Comparison of ENCODE assay signal across 16 cellular contexts in genomic region chr18:58394607-58395425, GRCh38.
DNase-seq lines count a peak whose midpoint lies in the region; ATAC-seq and TF ChIP-seq lines count a peak whose summit lies in the region.
"Had no signal": no experiment of that assay in that cellular context is flagged by ENCODE, and none has a peak within 500 bp of the region (broad histone marks: within the 10 kb centered on the region; RNA-seq: fewer than 3 reads in every experiment).

No MANE protein-coding gene starts in this region.

- no peaks in the 10 kb centered on the region for H3K79me1 ChIP-seq in IMR-90 (ENCODE audit: low read depth in 1 of 2, low read length in 2 of 2)

- no peak overlapping the region for H3K4me2 ChIP-seq in IMR-90 (ENCODE audit: low read depth, low read length)
- no peak overlapping the region for H3K4me2 ChIP-seq in mammary epithelial cell (ENCODE audit: insufficient read depth, low read depth, low read length)
- H3K4me2 ChIP-seq in smooth muscle cell: no peak overlapping the region

- H3K27me3 ChIP-seq in IMR-90 (ENCODE audit: control insufficient read depth, insufficient read depth, low read length): no peaks in the 10 kb centered on the region
- no peaks in the 10 kb centered on the region for H3K27me3 ChIP-seq in mammary epithelial cell (ENCODE audit: insufficient read depth, low read length)
- H3K27me3 ChIP-seq in smooth muscle cell (ENCODE audit: low read depth): no peaks in the 10 kb centered on the region
- H3K27me3 ChIP-seq: ascending aorta had no signal

- POLR2A ChIA-PET in IMR-90 (lab: Charles Lee; ENCODE audit: unreplicated experiment): no interaction called here

- TF ChIP-seq POLR2A in IMR-90 (IDR thresholded peaks at IDR 0.05; ENCODE audit: low read depth, low read length): no peak

- no TSS peak for BruUV-seq in IMR-90 (replicated peaks; lab: Mats Ljungman, UMichigan)
- BruUV-seq in mammary epithelial cell (replicated peaks; lab: Mats Ljungman, UMichigan): no TSS peak

- 0 out of 2 replicates have a peak overlapping the region, but pooled peaks have one; percentile 14 for H3K14ac ChIP-seq in IMR-90 (replicated peaks; ENCODE audit: low read depth, low read length)

- WGBS in IMR-90 (ENCODE audit: extremely low coverage in 2 of 2, insufficient read length in 1 of 2), 2 experiments: 80% methylated on average over 2 of the region's 12 CpGs; no CpG with 5 or more reads in 1 of the 2 experiments
- WGBS in mammary epithelial cell (ENCODE audit: low coverage, missing lambda C conversion rate): 70% methylated on average over 9 of the region's 12 CpGs
- 89% methylated on average over 12 of the region's 12 CpGs for WGBS in smooth muscle cell (ENCODE audit: low lambda C conversion rate)

- ATAC-seq in IMR-90 (ENCODE audit: low read depth) (no peak), HG02840 (IDR thresholded peaks at IDR 0.05; ENCODE audit: low FRiP score, unreplicated experiment) (no peak), HG03439 (IDR thresholded peaks at IDR 0.05; ENCODE audit: unreplicated experiment) (no peak)
- ATAC-seq: Right ventricle myocardium inferior had no signal

- H3K36me3 ChIP-seq in IMR-90 (ENCODE audit: control insufficient read depth, insufficient read depth, low read length) (peaks cover 4% of the 10 kb centered on the region; the same call in 1 of the 2 replicates), mammary epithelial cell (ENCODE audit: insufficient read depth, low read length) (peaks cover 50% of the 10 kb centered on the region), smooth muscle cell (ENCODE audit: low read depth) (no peaks in the 10 kb centered on the region)
- H3K36me3 ChIP-seq: ascending aorta had no signal

- peaks cover 3% of the 10 kb centered on the region for H3K79me2 ChIP-seq in mammary epithelial cell (ENCODE audit: insufficient read depth, low read length)
- H3K79me2 ChIP-seq in smooth muscle cell (ENCODE audit: low read depth): no peaks in the 10 kb centered on the region

- H3K23ac ChIP-seq in IMR-90 (ENCODE audit: low read depth, low read length): no peak overlapping the region

- no peak overlapping the region for H3K56ac ChIP-seq in IMR-90 (ENCODE audit: extremely low read depth, insufficient read depth, low read length)

- H4K20me1 ChIP-seq in IMR-90 (ENCODE audit: insufficient read depth, low read length) (no peaks in the 10 kb centered on the region), mammary epithelial cell (ENCODE audit: insufficient read depth, low read length) (no peaks in the 10 kb centered on the region), smooth muscle cell (ENCODE audit: low read depth) (no peaks in the 10 kb centered on the region)

- no peak overlapping the region for H4K8ac ChIP-seq in IMR-90 (ENCODE audit: low read depth in 2 of 2, low read length in 2 of 2)

- H3K9me3 ChIP-seq in IMR-90 (ENCODE audit: control insufficient read depth, insufficient read depth, low read length) (no peaks in the 10 kb centered on the region), mammary epithelial cell (replicated peaks; ENCODE audit: insufficient read depth, low read length) (no peaks in the 10 kb centered on the region), smooth muscle cell (replicated peaks; ENCODE audit: low read depth) (no peaks in the 10 kb centered on the region)
- H3K9me3 ChIP-seq: ascending aorta, Caco-2 had no signal

- H3K4me1 ChIP-seq in IMR-90 (ENCODE audit: control insufficient read depth, insufficient read depth, low read length) (peaks cover 4% of the 10 kb centered on the region; the same call in 1 of the 2 replicates), mammary epithelial cell (ENCODE audit: insufficient read depth, low read length) (no peaks in the 10 kb centered on the region), smooth muscle cell (ENCODE audit: low read depth) (peaks cover 9% of the 10 kb centered on the region)
- H3K4me1 ChIP-seq: ascending aorta, Caco-2 had no signal

- no peak overlapping the region for H3K18ac ChIP-seq in IMR-90 (ENCODE audit: low read depth, low read length)

- H2AK9ac ChIP-seq in IMR-90 (replicated peaks; ENCODE audit: low read depth, low read length, poor library complexity): peak overlapping the region; percentile 15

- DNase-seq in IMR-90 (peak; percentile 46), mammary epithelial cell (peak; percentile 32), islet precursor cell (peak; percentile 38), smooth muscle cell (lab: John Stamatoyannopoulos, UW; ENCODE audit: unreplicated experiment) (no peak), NCI-H1417 treated with DMSO at 0.1 percent for 48 hours (lab: John Stamatoyannopoulos, UW) (no peak)
- DNase-seq: Caco-2; effector memory CD4-positive, alpha-beta T cell; NCI-H2171; NCI-H69; stimulated activated CD4-positive, alpha-beta T cell treated with anti-CD3 and anti-CD28 coated beads, Interleukin-4, amount 100 ng/mL, for 4 hours; SW 1271 had no signal

- H3K9ac ChIP-seq in IMR-90 (ENCODE audit: low read depth, low read length) (no peak overlapping the region), mammary epithelial cell (ENCODE audit: insufficient read depth, low read length) (no peak overlapping the region), smooth muscle cell (ENCODE audit: low read depth) (no peak overlapping the region)

- H2BK120ac ChIP-seq in IMR-90 (ENCODE audit: low read depth, low read length): no peak overlapping the region

- peaks cover 13% of the 10 kb centered on the region for H3F3A ChIP-seq in smooth muscle cell (ENCODE audit: low read depth)

- H3K27ac ChIP-seq in IMR-90 (ENCODE audit: insufficient read depth, low read length) (no peak overlapping the region), mammary epithelial cell (ENCODE audit: insufficient read depth, low read depth, low read length) (no peak overlapping the region), smooth muscle cell (ENCODE audit: low read depth) (peak overlapping the region; percentile 60)
- H3K27ac ChIP-seq: ascending aorta, skin epidermis had no signal

- no peak for TF ChIP-seq CTCF in IMR-90 (conservative IDR thresholded peaks at IDR 0.05; ENCODE audit: low read depth, low read length)
- TF ChIP-seq CTCF in mammary epithelial cell (conservative IDR thresholded peaks at IDR 0.05 in 1 of 2, IDR thresholded peaks at IDR 0.05 in 1 of 2; ENCODE audit: extremely low read depth in 1 of 2, insufficient read depth in 1 of 2, low read depth in 1 of 2, low read length in 2 of 2): no peak
- no peak for TF ChIP-seq CTCF in smooth muscle cell (IDR thresholded peaks at IDR 0.05; ENCODE audit: borderline replicate concordance, insufficient read depth, poor library complexity, severe bottlenecking)

- CTCF ChIA-PET in IMR-90 (lab: Yijun Ruan, JAX) (no interaction called here), mammary epithelial cell (lab: Charles Lee; ENCODE audit: low non-redundant PET) (no interaction called here)

- H3K9me1 ChIP-seq in IMR-90 (ENCODE audit: insufficient read depth, low read length): peaks cover 9% of the 10 kb centered on the region

- no peak for TF ChIP-seq RAD21 in IMR-90 (IDR thresholded peaks at IDR 0.05; ENCODE audit: low read length)

- no peak overlapping the region for H2AK5ac ChIP-seq in IMR-90 (ENCODE audit: low read depth, low read length)

- no peak overlapping the region for H2BK5ac ChIP-seq in IMR-90 (ENCODE audit: low read depth, low read length, poor library complexity, severe bottlenecking)

- no peak overlapping the region for H2BK20ac ChIP-seq in IMR-90 (ENCODE audit: low read depth, low read length)

- intact Hi-C loops in IMR-90 (cut with micrococcal nuclease): no loop called here
- intact Hi-C loops in mammary epithelial cell (cut with micrococcal nuclease): no loop called here

- no peak overlapping the region for H2AFZ ChIP-seq in IMR-90 (replicated peaks; ENCODE audit: low read length, poor library complexity)
- no peak overlapping the region for H2AFZ ChIP-seq in mammary epithelial cell (ENCODE audit: low read depth, low read length)
- no peak overlapping the region for H2AFZ ChIP-seq in smooth muscle cell (ENCODE audit: low read depth)

- H3K4me3 ChIP-seq in IMR-90 (ENCODE audit: insufficient read depth, low read depth, low read length): no peak overlapping the region
- no peak overlapping the region for H3K4me3 ChIP-seq in mammary epithelial cell (replicated peaks in 1 of 3; ENCODE audit: insufficient read depth in 1 of 3, low read depth in 2 of 3, low read length in 3 of 3)
- no peak overlapping the region for H3K4me3 ChIP-seq in smooth muscle cell
- H3K4me3 ChIP-seq: ascending aorta, skin epidermis had no signal

- dilution Hi-C loops in IMR-90 (cut with HindIII; ENCODE audit: low sequenced_read_pairs, unreplicated experiment): no loop called here
- dilution Hi-C loops in mammary epithelial cell (cut with HindIII; ENCODE audit: low sequenced_read_pairs): no loop called here

- no peak overlapping the region for H2BK15ac ChIP-seq in IMR-90 (ENCODE audit: low read depth, low read length)

- no peak overlapping the region for H4K5ac ChIP-seq in IMR-90 (ENCODE audit: low read depth, low read length)

- no peak overlapping the region for H4K91ac ChIP-seq in IMR-90 (ENCODE audit: insufficient read depth, low read depth, low read length)

- in situ Hi-C loops in IMR-90 (cut with MboI; ENCODE audit: low sequenced_read_pairs) (no loop called here), mammary epithelial cell (cut with MboI; ENCODE audit: low sequenced_read_pairs in 2 of 2) (loop anchor here in 1 of 2 donors (5.0 kb wide), 1 partner anchor 97 kb away; no protein-coding TSS in a partner anchor)

- no peak overlapping the region for H3K4ac ChIP-seq in IMR-90 (ENCODE audit: low read depth, low read length)

TF ChIP-seq in IMR-90, 13 proteins besides CTCF, POLR2A, EP300 and RAD21:
- TF ChIP-seq RCOR1 (IDR thresholded peaks at IDR 0.05; ENCODE audit: insufficient replicate concordance, low read length): no peak
- TF ChIP-seq CEBPB (IDR thresholded peaks at IDR 0.05; ENCODE audit: low read depth, low read length): peak; percentile 81
- TF ChIP-seq MAZ (IDR thresholded peaks at IDR 0.05; ENCODE audit: borderline replicate concordance, low read depth, low read length): no peak
- no peak for TF ChIP-seq FOS (IDR thresholded peaks at IDR 0.05; ENCODE audit: low read depth, low read length)
- TF ChIP-seq, protein P1, sequence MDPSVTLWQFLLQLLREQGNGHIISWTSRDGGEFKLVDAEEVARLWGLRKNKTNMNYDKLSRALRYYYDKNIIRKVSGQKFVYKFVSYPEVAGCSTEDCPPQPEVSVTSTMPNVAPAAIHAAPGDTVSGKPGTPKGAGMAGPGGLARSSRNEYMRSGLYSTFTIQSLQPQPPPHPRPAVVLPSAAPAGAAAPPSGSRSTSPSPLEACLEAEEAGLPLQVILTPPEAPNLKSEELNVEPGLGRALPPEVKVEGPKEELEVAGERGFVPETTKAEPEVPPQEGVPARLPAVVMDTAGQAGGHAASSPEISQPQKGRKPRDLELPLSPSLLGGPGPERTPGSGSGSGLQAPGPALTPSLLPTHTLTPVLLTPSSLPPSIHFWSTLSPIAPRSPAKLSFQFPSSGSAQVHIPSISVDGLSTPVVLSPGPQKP (IDR thresholded peaks at IDR 0.05; ENCODE audit: borderline replicate concordance, low read depth, low read length): no peak
TF ChIP-seq in IMR-90: peak in this region for 1.

Comparison
In these comparisons a context has a peak if more than half of its experiments do, and no peak if none do; other contexts are left out.
1. DNase-seq: peak in IMR-90 (single experiment), mammary epithelial cell (single experiment) and islet precursor cell (single experiment); none in smooth muscle cell (single experiment) and NCI-H1417 treated with DMSO at 0.1 percent for 48 hours (single experiment).